ENCODE assay signal across 1 cellular context in genomic region chr13:50526771-50527567, GRCh38.
TF ChIP-seq lines count a peak whose summit lies in the region.

No MANE protein-coding gene starts in this region.

TF ChIP-seq in SK-N-SH treated with all-trans-retinoic acid at 6 μM for 48 hours, 23 proteins besides CTCF, POLR2A, EP300 and RAD21 (continued from another document):
- TF ChIP-seq POU6F1 (CRISPR knock-in tag; IDR thresholded peaks at IDR 0.05; ENCODE audit: borderline replicate concordance, low read depth) (no peak), ZNF565 (CRISPR knock-in tag; conservative IDR thresholded peaks at IDR 0.05; ENCODE audit: low read depth) (no peak)
